ENCODE assay signal across 12 cellular contexts in the genomic region with DNA sequence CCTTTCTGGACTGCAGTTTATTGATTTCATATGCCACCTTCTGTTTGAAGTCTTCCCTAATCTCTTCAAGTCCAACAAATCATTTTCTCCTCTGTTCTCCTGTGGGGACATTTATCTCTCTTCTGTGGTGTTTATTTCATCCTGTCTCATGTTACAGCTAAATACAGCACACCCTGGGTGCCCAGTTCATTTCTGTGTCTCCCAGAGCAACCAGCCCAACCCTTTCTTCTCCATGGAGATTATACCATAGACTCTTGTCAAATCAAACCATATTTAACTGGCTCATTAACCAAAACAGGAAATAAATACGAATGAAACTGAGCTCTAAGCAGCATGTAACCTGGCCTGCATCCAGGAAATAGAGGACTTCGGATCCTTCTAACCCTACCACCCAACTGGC. TPM values are rescaled to one million over a fixed set of nuclear protein-coding genes. Genes with fewer than 3 reads are reported as not detected.
DNase-seq lines count a peak whose midpoint lies in the region; ATAC-seq, FAIRE-seq and TF ChIP-seq lines count a peak whose summit lies in the region.
"Had no signal": no experiment of that assay in that cellular context is flagged by ENCODE, and none has a peak within 500 bp of the region (broad histone marks: within the 10 kb centered on the region; RNA-seq: fewer than 3 reads in every experiment).

A gene with protein sequence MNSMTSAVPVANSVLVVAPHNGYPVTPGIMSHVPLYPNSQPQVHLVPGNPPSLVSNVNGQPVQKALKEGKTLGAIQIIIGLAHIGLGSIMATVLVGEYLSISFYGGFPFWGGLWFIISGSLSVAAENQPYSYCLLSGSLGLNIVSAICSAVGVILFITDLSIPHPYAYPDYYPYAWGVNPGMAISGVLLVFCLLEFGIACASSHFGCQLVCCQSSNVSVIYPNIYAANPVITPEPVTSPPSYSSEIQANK (plus strand): TSS at position 331 of the 400 bp plus-strand sequence. CDS start 1,249 bp downstream, outside the sequence.

- H3K27me3 Mint-ChIP-seq in MCF 10A (ENCODE audit: insufficient read depth, unreplicated experiment) (peaks cover 28% of the 10 kb centered on the region), type B pancreatic cell (peaks cover 3% of the 10 kb centered on the region)

- no peak within 1 kb of the TSS for H3K4me3 ChIP-seq in HEK293 (ENCODE audit: low read depth, low read length)
- H3K4me3 ChIP-seq in pancreas: peak within 1 kb of the TSS in 1 of 4 donors; percentile 3

- no TSS peak for BruUV-seq in MCF 10A (replicated peaks; lab: Mats Ljungman, UMichigan)

- H3K27me3 ChIP-seq in pancreas: no peaks in the 10 kb centered on the region

- H3K36me3 ChIP-seq in HEK293 (ENCODE audit: control insufficient read depth in 2 of 2, insufficient read depth in 1 of 2, low read length in 2 of 2): no peaks in the 10 kb centered on the region
- no peaks in the 10 kb centered on the region for H3K36me3 ChIP-seq in pancreas

- intact Hi-C loops in pancreas (cut with DNase I) (no loop called here), MCF 10A (cut with micrococcal nuclease) (no loop called here)

- WGBS in pancreas, 2 donors: 0 to 2% methylated on average over 2 of the region's 2 CpGs

- H3K4me1 Mint-ChIP-seq in MCF 10A (ENCODE audit: insufficient read depth, unreplicated experiment) (no peaks in the 10 kb centered on the region), type B pancreatic cell (ENCODE audit: unreplicated experiment) (peaks cover 6% of the 10 kb centered on the region)

- TF ChIP-seq CTCF in HEK293 (tag by site-specific recombination; IDR thresholded peaks at IDR 0.05) (no peak), VCaP (conservative IDR thresholded peaks at IDR 0.05) (no peak; the same call in 1 of the 2 replicates), pancreas (IDR thresholded peaks at IDR 0.05) (no peak), MCF 10A (IDR thresholded peaks at IDR 0.05; ENCODE audit: unreplicated experiment) (no peak), type B pancreatic cell (conservative IDR thresholded peaks at IDR 0.05) (no peak)

- in situ Hi-C loops in KBM-7 (cut with MboI; ENCODE audit: low pct_unique_long_range_greater_than_20kb, low sequenced_read_pairs): no loop called here

- H3K36me3 Mint-ChIP-seq in MCF 10A (ENCODE audit: insufficient read depth, unreplicated experiment) (no peaks in the 10 kb centered on the region), type B pancreatic cell (no peaks in the 10 kb centered on the region)
- H3K36me3 Mint-ChIP-seq: CD14-positive monocyte had no signal

- H3K4me1 ChIP-seq in HEK293 (ENCODE audit: control insufficient read depth, insufficient read depth, low read length) (peaks cover 5% of the 10 kb centered on the region; the same call in 1 of the 2 replicates), pancreas (peaks cover 0 to 18% (median 13%) of the 10 kb centered on the region in 3 donors)

- ATAC-seq in pancreas (peak; percentile 38 to 74 (median 62)), GM18867 (IDR thresholded peaks at IDR 0.05; ENCODE audit: unreplicated experiment) (no peak)

- H3K9me3 Mint-ChIP-seq in MCF 10A (ENCODE audit: unreplicated experiment) (no peaks in the 10 kb centered on the region), type B pancreatic cell (no peaks in the 10 kb centered on the region)
- H3K9me3 Mint-ChIP-seq: nephron had no signal

- no peaks in the 10 kb centered on the region for H3K9me3 ChIP-seq in HEK293 (ENCODE audit: control insufficient read depth, insufficient read depth, low read depth, low read length)
- H3K9me3 ChIP-seq in pancreas: no peaks in the 10 kb centered on the region

- H3K4me3 Mint-ChIP-seq in MCF 10A (ENCODE audit: unreplicated experiment): no peak within 1 kb of the TSS
- H3K4me3 Mint-ChIP-seq in type B pancreatic cell: no peak within 1 kb of the TSS
- H3K4me3 Mint-ChIP-seq: CD14-positive monocyte, nephron had no signal

- H3K27ac ChIP-seq in HEK293 (ENCODE audit: extremely low read depth, low read depth, low read length) (no peak within 1 kb of the TSS), VCaP (peak within 1 kb of the TSS; percentile 81), pancreas (peak within 1 kb of the TSS in 2 of 4 donors; percentile 10 to 34)

- POLR2A ChIA-PET in HEK293 (lab: Yijun Ruan, JAX) (no interaction called here), MCF 10A (lab: Yijun Ruan, JAX) (no interaction called here)

- FAIRE-seq in pancreas (lab: Jason Lieb, UNC): peak; percentile 29

- CTCF ChIA-PET in HEK293 (lab: Yijun Ruan, JAX) (interaction anchor here (0.6 to 0.9 kb wide), 3 partner anchors 132 to 260 kb away, joined by 3 to 4 read pairs (median 3); no protein-coding TSS in a partner anchor), MCF 10A (lab: Yijun Ruan, JAX) (interaction anchor here (0.6 to 1.5 kb wide), 4 partner anchors 9 to 466 kb away, joined by 3 to 4 read pairs (median 3); no protein-coding TSS in a partner anchor)

- peak; percentile 86 to 89 for DNase-seq in NCI-H1930 (lab: John Stamatoyannopoulos, UW)
- DNase-seq in pancreas: peak in 2 of 6 donors; percentile 32 to 37
- DNase-seq in MCF 10A (ENCODE audit: unreplicated experiment): no peak
- DNase-seq in type B pancreatic cell (ENCODE audit: extremely low spot score, unreplicated experiment): no peak
- no peak for DNase-seq in KBM-7
- DNase-seq: activated CD4-positive, alpha-beta T cell treated with anti-CD3 and anti-CD28 coated beads, Interleukin-2, amount 50 U/mL, for 4 hours had no signal

- H3K27ac Mint-ChIP-seq in MCF 10A (ENCODE audit: low read depth, unreplicated experiment) (no peak within 1 kb of the TSS), type B pancreatic cell (no peak within 1 kb of the TSS)
- H3K27ac Mint-ChIP-seq: CD14-positive monocyte had no signal

TF ChIP-seq in HEK293, 187 proteins besides CTCF, POLR2A, EP300 and RAD21 (continues in another document):
- no peak for TF ChIP-seq ZNF274 (IDR thresholded peaks at IDR 0.05; ENCODE audit: low read length)
- TF ChIP-seq ZNF274 (tag by site-specific recombination; IDR thresholded peaks at IDR 0.05; ENCODE audit: borderline replicate concordance): no peak
- TF ChIP-seq ZIC2 (tag by site-specific recombination; IDR thresholded peaks at IDR 0.05): peak; percentile 77
- peak; percentile 64; the same call in 1 of the 2 replicates for TF ChIP-seq TRIM28 (IDR thresholded peaks at IDR 0.05; ENCODE audit: borderline replicate concordance, low read length)
- TF ChIP-seq ZNF621 (tag by site-specific recombination; IDR thresholded peaks at IDR 0.05): no peak
- TF ChIP-seq KLF17 (tag by site-specific recombination; IDR thresholded peaks at IDR 0.05): 0 out of 2 replicates have a peak, but pooled peaks have one; percentile 43
- 0 out of 2 replicates have a peak, but pooled peaks have one; percentile 11 for TF ChIP-seq ZNF335 (tag by site-specific recombination; conservative IDR thresholded peaks at IDR 0.05)
- peak; percentile 46; the same call in 1 of the 2 replicates for TF ChIP-seq SP7 (tag by site-specific recombination; IDR thresholded peaks at IDR 0.05)
- TF ChIP-seq ZNF501 (tag by site-specific recombination; IDR thresholded peaks at IDR 0.05): no peak
- no peak for TF ChIP-seq ZNF10 (tag by site-specific recombination; IDR thresholded peaks at IDR 0.05)
- peak; percentile 34; the same call in 1 of the 2 replicates for TF ChIP-seq PRDM4 (tag by site-specific recombination; IDR thresholded peaks at IDR 0.05)
- TF ChIP-seq MYNN (tag by site-specific recombination; IDR thresholded peaks at IDR 0.05; ENCODE audit: borderline replicate concordance): peak; percentile 92
- TF ChIP-seq WT1 (tag by site-specific recombination; IDR thresholded peaks at IDR 0.05): no peak
- no peak for TF ChIP-seq ZBTB20 (tag by site-specific recombination; IDR thresholded peaks at IDR 0.05)
- TF ChIP-seq SCRT2 (tag by site-specific recombination; IDR thresholded peaks at IDR 0.05): no peak
- TF ChIP-seq ZBTB8A (tag by site-specific recombination; IDR thresholded peaks at IDR 0.05): 0 out of 2 replicates have a peak, but pooled peaks have one; percentile 29
- TF ChIP-seq ZBTB7A (tag by site-specific recombination; IDR thresholded peaks at IDR 0.05; ENCODE audit: low read depth): no peak
- TF ChIP-seq ZNF660 (tag by site-specific recombination; IDR thresholded peaks at IDR 0.05): 0 out of 2 replicates have a peak, but pooled peaks have one; percentile 35
- TF ChIP-seq ZFP41 (tag by site-specific recombination; IDR thresholded peaks at IDR 0.05; ENCODE audit: borderline replicate concordance): no peak
- TF ChIP-seq ZNF112 (tag by site-specific recombination; IDR thresholded peaks at IDR 0.05): no peak

RNA-seq across cellular contexts. Expression of the gene that starts here (rescaled TPM):
- total RNA-seq in pancreas (1 to 10 TPM in 4 of 6 donors, under 1 TPM in 2; 0.56 to 2.9 (median 1.7) TPM), MCF 10A (2022) (not detected in 2 replicates), type B pancreatic cell (ENCODE audit: low replicate concordance) (2.7 and 2.8 TPM in 2 replicates)
- polyA plus RNA-seq in pancreas: 1 to 10 TPM in 1 of 2 donors, under 1 TPM in 1; 0.91 to 4.2 TPM
- total RNA-seq: NCI-H460 had no signal
- polyA plus RNA-seq: CD14-positive monocyte had no signal

Comparison
In these comparisons a context has a peak if more than half of its experiments do, and no peak if none do; other contexts are left out.
1. DNase-seq: peak in NCI-H1930 (2 of 2); none in MCF 10A (single experiment), type B pancreatic cell (single experiment) and KBM-7 (single experiment).